16 cellular contexts compared by ENCODE assay signal in the genomic region with DNA sequence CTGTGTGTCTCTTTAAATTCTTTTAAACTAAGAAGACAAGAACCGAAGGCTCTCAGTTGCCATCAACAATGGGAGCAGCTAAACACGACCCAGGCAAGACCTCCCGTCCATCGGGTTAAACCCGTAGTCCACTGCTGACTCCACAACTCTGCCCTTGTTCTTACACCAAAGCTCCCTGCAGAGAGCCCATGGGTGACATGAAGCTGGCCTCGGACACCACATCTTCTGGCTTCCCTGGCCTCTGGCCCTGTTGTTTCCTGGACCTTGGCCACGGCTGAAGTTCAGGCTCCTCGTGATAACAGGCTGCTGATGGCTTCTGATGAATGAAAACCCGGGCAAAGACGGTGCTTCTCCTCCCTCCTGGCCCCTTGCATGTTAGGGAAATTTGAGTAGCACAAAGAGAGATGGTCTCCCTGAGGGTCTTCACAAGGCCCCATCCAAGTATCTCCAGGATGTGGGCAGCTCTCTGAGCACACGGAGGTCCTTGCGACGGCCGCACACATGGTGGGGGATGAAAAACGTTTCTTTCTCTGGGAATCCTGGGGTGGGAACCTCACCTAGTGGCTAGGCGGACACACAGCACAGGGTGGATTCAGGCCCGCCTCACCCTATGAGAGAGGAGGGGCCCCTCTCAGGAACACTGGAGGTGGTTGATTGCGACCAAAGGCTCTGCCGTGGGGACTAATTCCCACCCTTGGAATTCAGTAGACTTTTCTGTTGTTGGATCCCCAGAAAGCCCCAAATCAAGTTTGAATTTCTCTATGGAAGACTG.
DNase-seq lines count a peak whose midpoint lies in the region; ATAC-seq, FAIRE-seq and TF ChIP-seq lines count a peak whose summit lies in the region.
"Had no signal": no experiment of that assay in that cellular context is flagged by ENCODE, and none has a peak within 500 bp of the region (broad histone marks: within the 10 kb centered on the region; RNA-seq: fewer than 3 reads in every experiment).

No MANE protein-coding gene starts in this region.

- no peaks in the 10 kb centered on the region for H3K27me3 ChIP-seq in Karpas-422 (ENCODE audit: low read length)
- peaks cover 30 to 67% of the 10 kb centered on the region in 2 experiments for H3K27me3 ChIP-seq in K562 (ENCODE audit: control insufficient read depth in 2 of 2, insufficient read depth in 2 of 2, low read length in 2 of 2)

- WGBS in K562 (ENCODE audit: insufficient coverage, low coverage, missing lambda C conversion rate) = 1% methylated on average over 18 of the region's 19 CpGs

- H3K9me2 ChIP-seq in Karpas-422 (replicated peaks; ENCODE audit: insufficient read depth, low read length) = no peaks in the 10 kb centered on the region

- no peaks in the 10 kb centered on the region for H3K36me3 Mint-ChIP-seq in neural crest cell (ENCODE audit: low read depth)
- no peaks in the 10 kb centered on the region for H3K36me3 Mint-ChIP-seq in activated T-cell treated with anti-CD3 and anti-CD28 coated beads, Interleukin-2, amount 50 U/mL, for 24 hours (ENCODE audit: low read depth)
- H3K36me3 Mint-ChIP-seq: activated naive CD8-positive, alpha-beta T cell treated with anti-CD3 and anti-CD28 coated beads for 36 hours had no signal

- TF ChIP-seq EP300 in K562 (IDR thresholded peaks at IDR 0.05; ENCODE audit: low read length) = no peak

- DNase-seq in GM12891 (ENCODE audit: insufficient read length, low spot score) (no peak), Karpas-422 (no peak), K562 (ENCODE audit: extremely low read depth in 1 of 4, low spot score in 3 of 4) (no peak), neural crest cell (ENCODE audit: low read depth, low spot score) (no peak), GM03348 (ENCODE audit: low spot score) (no peak)
- no peak for DNase-seq in activated T-cell treated with anti-CD3 and anti-CD28 coated beads, Interleukin-2, amount 50 U/mL, for 24 hours
- DNase-seq: activated CD4-positive, alpha-beta T cell treated with anti-CD3 and anti-CD28 coated beads, Interleukin-2, amount 50 U/mL, for 1 hour; activated naive CD8-positive, alpha-beta T cell treated with anti-CD3 and anti-CD28 coated beads for 36 hours; activated T-cell treated with anti-CD3 and anti-CD28 coated beads, Interleukin-2, amount 50 U/mL, for 1 hour; DMS 273 treated with DMSO at 0.1 percent for 48 hours; hypothalamus; left cardiac atrium; NCI-H2171 treated with DMSO at 0.1 percent for 48 hours had no signal

- peak overlapping the region; percentile 67 for H3K27ac Mint-ChIP-seq in neural crest cell (ENCODE audit: unreplicated experiment)
- H3K27ac Mint-ChIP-seq in activated T-cell treated with anti-CD3 and anti-CD28 coated beads, Interleukin-2, amount 50 U/mL, for 24 hours = no peak overlapping the region
- H3K27ac Mint-ChIP-seq: activated naive CD8-positive, alpha-beta T cell treated with anti-CD3 and anti-CD28 coated beads for 36 hours; progenitor cell of endocrine pancreas had no signal

- 0 out of 3 replicates have a peak, but pooled peaks have one; percentile 42 for ATAC-seq in K562
- no peak for ATAC-seq in esophagus mucosa
- ATAC-seq in HG03039 (IDR thresholded peaks at IDR 0.05; ENCODE audit: unreplicated experiment) = no peak

- TF ChIP-seq CTCF in K562 (IDR thresholded peaks at IDR 0.05 in 2 of 3, conservative IDR thresholded peaks at IDR 0.05 in 1 of 3; ENCODE audit: insufficient read depth in 2 of 3, low read depth in 1 of 3, low read length in 3 of 3) (no peak), neural crest cell (conservative IDR thresholded peaks at IDR 0.05) (no peak)

- H3K4me3 Mint-ChIP-seq in neural crest cell = no peak overlapping the region
- no peak overlapping the region for H3K4me3 Mint-ChIP-seq in activated T-cell treated with anti-CD3 and anti-CD28 coated beads, Interleukin-2, amount 50 U/mL, for 24 hours
- H3K4me3 Mint-ChIP-seq: activated naive CD8-positive, alpha-beta T cell treated with anti-CD3 and anti-CD28 coated beads for 36 hours had no signal

- intact Hi-C loops in K562 (cut with micrococcal nuclease) = no loop called here

- peak overlapping the region; percentile 42 for H3K9ac ChIP-seq in Karpas-422 (ENCODE audit: low read length)
- H3K9ac ChIP-seq in K562 (ENCODE audit: insufficient read depth in 1 of 2, low read depth in 2 of 2, low read length in 2 of 2) = no peak overlapping the region

- H3K27me3 Mint-ChIP-seq in neural crest cell (ENCODE audit: low read depth) = no peaks in the 10 kb centered on the region
- peaks cover 4% of the 10 kb centered on the region for H3K27me3 Mint-ChIP-seq in activated T-cell treated with anti-CD3 and anti-CD28 coated beads, Interleukin-2, amount 50 U/mL, for 24 hours

- H3K79me2 ChIP-seq in Karpas-422 (ENCODE audit: low read length) (no peaks in the 10 kb centered on the region), K562 (ENCODE audit: control insufficient read depth, insufficient read depth, low read length) (no peaks in the 10 kb centered on the region)

- H3K4me1 ChIP-seq in Karpas-422 (ENCODE audit: low read length) (peaks cover 39% of the 10 kb centered on the region), K562 (replicated peaks in 1 of 2; ENCODE audit: control insufficient read depth in 2 of 2, insufficient read depth in 2 of 2, low read length in 2 of 2) (no peaks in the 10 kb centered on the region)

- H3K4me2 ChIP-seq in Karpas-422 (ENCODE audit: low read depth, low read length, poor library complexity, severe bottlenecking) = peak overlapping the region; percentile 59
- no peak overlapping the region for H3K4me2 ChIP-seq in K562 (ENCODE audit: insufficient read depth, low read length)

- H3K9me1 ChIP-seq in K562 (ENCODE audit: control insufficient read depth, insufficient read depth, low read length) = no peaks in the 10 kb centered on the region

- TF ChIP-seq POLR2A in GM12891 (IDR thresholded peaks at IDR 0.05; ENCODE audit: low read depth, low read length) (no peak), K562 (conservative IDR thresholded peaks at IDR 0.05) (no peak)

- H3K4me3 ChIP-seq in Karpas-422 (ENCODE audit: low read length) (peak overlapping the region; percentile 36; the same call in 1 of the 2 replicates), K562 (no peak overlapping the region)

- POLR2A ChIA-PET in K562 (lab: Yijun Ruan, JAX) = no interaction called here

- no TSS peak for BruUV-seq in K562 (replicated peaks; lab: Mats Ljungman, UMichigan)

- H3K36me3 ChIP-seq in Karpas-422 (ENCODE audit: insufficient read depth, low read length) (no peaks in the 10 kb centered on the region), K562 (ENCODE audit: control insufficient read depth, insufficient read depth, low read length) (no peaks in the 10 kb centered on the region)

- peaks cover 36% of the 10 kb centered on the region for H3K4me1 Mint-ChIP-seq in neural crest cell
- no peaks in the 10 kb centered on the region for H3K4me1 Mint-ChIP-seq in activated T-cell treated with anti-CD3 and anti-CD28 coated beads, Interleukin-2, amount 50 U/mL, for 24 hours (ENCODE audit: low read depth)
- H3K4me1 Mint-ChIP-seq: activated naive CD8-positive, alpha-beta T cell treated with anti-CD3 and anti-CD28 coated beads for 36 hours had no signal

- H3K27ac ChIP-seq in Karpas-422 (ENCODE audit: low read length) (peak overlapping the region; percentile 51), K562 (ENCODE audit: extremely low read depth, low read depth, low read length) (no peak overlapping the region)

- H3K9me3 Mint-ChIP-seq in neural crest cell = no peaks in the 10 kb centered on the region
- H3K9me3 Mint-ChIP-seq in activated T-cell treated with anti-CD3 and anti-CD28 coated beads, Interleukin-2, amount 50 U/mL, for 24 hours = no peaks in the 10 kb centered on the region
- H3K9me3 Mint-ChIP-seq: activated naive CD8-positive, alpha-beta T cell treated with anti-CD3 and anti-CD28 coated beads for 36 hours had no signal

- FAIRE-seq in GM12891 (lab: Jason Lieb, UNC) (peak; percentile 26), K562 (lab: Jason Lieb, UNC) (no peak)

- H2AFZ ChIP-seq in Karpas-422 (ENCODE audit: low read length) (no peak overlapping the region), K562 (ENCODE audit: low read depth, low read length) (no peak overlapping the region)

- H3K9me3 ChIP-seq in Karpas-422 (ENCODE audit: low read length) (no peaks in the 10 kb centered on the region), K562 (replicated peaks; ENCODE audit: control insufficient read depth, insufficient read depth, low read depth, low read length) (no peaks in the 10 kb centered on the region)

- CTCF ChIA-PET in K562 (lab: Yijun Ruan, JAX; ENCODE audit: low intra/inter-chr PET ratio) = no interaction called here

- in situ Hi-C loops in K562 (cut with MboI) = no loop called here

- TF ChIP-seq RAD21 in K562 (CRISPR knock-in tag; conservative IDR thresholded peaks at IDR 0.05 in 1 of 2, IDR thresholded peaks at IDR 0.05 in 1 of 2) = no peak

- H4K20me1 ChIP-seq in Karpas-422 (ENCODE audit: insufficient read depth, low read depth, low read length) (no peaks in the 10 kb centered on the region), K562 (replicated peaks; ENCODE audit: control insufficient read depth, insufficient read depth, low read length) (peaks cover 6% of the 10 kb centered on the region; the same call in 1 of the 2 replicates)

TF ChIP-seq in GM12891, 5 proteins besides CTCF, POLR2A, EP300 and RAD21:
- TF ChIP-seq POU2F2 (IDR thresholded peaks at IDR 0.05; ENCODE audit: low read depth, low read length) (no peak), TAF1 (IDR thresholded peaks at IDR 0.05; ENCODE audit: low read depth, low read length) (no peak), POLR2AphosphoS5 (IDR thresholded peaks at IDR 0.05; ENCODE audit: low read depth, low read length) (no peak), SPI1 (IDR thresholded peaks at IDR 0.05; ENCODE audit: low read depth, low read length) (no peak), PAX5 (IDR thresholded peaks at IDR 0.05; ENCODE audit: insufficient read depth, low read length, severe bottlenecking) (no peak)

TF ChIP-seq in K562, 482 proteins besides CTCF, POLR2A, EP300 and RAD21:
- TF ChIP-seq NFRKB (IDR thresholded peaks at IDR 0.05; ENCODE audit: low read depth) (no peak), ZBTB7A (IDR thresholded peaks at IDR 0.05; ENCODE audit: borderline replicate concordance, control insufficient read depth, low read depth, low read length) (no peak), ZNF224 (CRISPR knock-in tag; IDR thresholded peaks at IDR 0.05) (no peak), ERF (CRISPR knock-in tag; IDR thresholded peaks at IDR 0.05) (no peak), KLF6 (CRISPR knock-in tag; IDR thresholded peaks at IDR 0.05; ENCODE audit: borderline replicate concordance) (no peak), THRAP3 (IDR thresholded peaks at IDR 0.05; ENCODE audit: borderline replicate concordance) (no peak), HDAC6 (IDR thresholded peaks at IDR 0.05; ENCODE audit: low read depth, low read length) (no peak), TEAD1 (CRISPR knock-in tag; IDR thresholded peaks at IDR 0.05) (no peak)
